9 cellular contexts compared by ENCODE assay signal in genomic region chr3:186953011-186953487, GRCh38. TPM values are rescaled to one million over a fixed set of nuclear protein-coding genes. Genes with fewer than 3 reads are reported as not detected.
DNase-seq lines count a peak whose midpoint lies in the region; ATAC-seq, FAIRE-seq and TF ChIP-seq lines count a peak whose summit lies in the region.
"Had no signal": no experiment of that assay in that cellular context is flagged by ENCODE, and none has a peak within 500 bp of the region (broad histone marks: within the 10 kb centered on the region; RNA-seq: fewer than 3 reads in every experiment).

No MANE protein-coding gene starts in this region.

- peaks cover 5% of the 10 kb centered on the region for H3K9me3 Mint-ChIP-seq in glutamatergic neuron (ENCODE audit: unreplicated experiment)

- intact Hi-C loops in Right ventricle myocardium superior (cut with DNase I) (no loop called here), cardiac septum (cut with DNase I) (no loop called here), upper lobe of right lung (cut with DNase I) (no loop called here)

- DNase-seq in Right ventricle myocardium superior (no peak), cardiac septum (ENCODE audit: low spot score) (no peak), T-helper 17 cell (no peak), glutamatergic neuron (no peak), upper lobe of right lung (no peak), small intestine (no peak), NCI-H128 (lab: John Stamatoyannopoulos, UW; ENCODE audit: unreplicated experiment) (no peak), DMS114 treated with DMSO at 0.1 percent for 48 hours (lab: John Stamatoyannopoulos, UW; ENCODE audit: unreplicated experiment) (no peak)
- DNase-seq: upper lobe of left lung had no signal

- peak overlapping the region; percentile 69 for H3K27ac Mint-ChIP-seq in T-helper 17 cell
- H3K27ac Mint-ChIP-seq in glutamatergic neuron (ENCODE audit: unreplicated experiment), result peak overlapping the region; percentile 41

- no peak for FAIRE-seq in small intestine (lab: Jason Lieb, UNC)

- H3K4me1 ChIP-seq in upper lobe of right lung, result peaks cover 15% of the 10 kb centered on the region
- peaks cover 0 to 6% of the 10 kb centered on the region in 2 donors for H3K4me1 ChIP-seq in small intestine (ENCODE audit: control insufficient read depth in 2 of 2, insufficient read depth in 1 of 2, low read depth in 1 of 2, low read length in 1 of 2)

- peaks cover 6% of the 10 kb centered on the region for H3K36me3 Mint-ChIP-seq in T-helper 17 cell (ENCODE audit: low read depth)
- peaks cover 14% of the 10 kb centered on the region for H3K36me3 Mint-ChIP-seq in glutamatergic neuron (ENCODE audit: unreplicated experiment)

- H3K27me3 ChIP-seq in upper lobe of right lung (no peaks in the 10 kb centered on the region), small intestine (ENCODE audit: control insufficient read depth in 2 of 2, insufficient read depth in 2 of 2, low read length in 2 of 2) (no peaks in the 10 kb centered on the region)
- H3K27me3 ChIP-seq: upper lobe of left lung had no signal

- peaks cover 63% of the 10 kb centered on the region for H3K4me1 Mint-ChIP-seq in T-helper 17 cell
- peaks cover 19% of the 10 kb centered on the region for H3K4me1 Mint-ChIP-seq in glutamatergic neuron (ENCODE audit: low read depth, unreplicated experiment)

- H3K36me3 ChIP-seq in upper lobe of right lung (no peaks in the 10 kb centered on the region), small intestine (ENCODE audit: control insufficient read depth in 2 of 2, insufficient read depth in 2 of 2, low read length in 2 of 2) (no peaks in the 10 kb centered on the region)
- H3K36me3 ChIP-seq: upper lobe of left lung had no signal

- H3K4me3 ChIP-seq in upper lobe of right lung (no peak overlapping the region), small intestine (ENCODE audit: low read depth in 1 of 2, low read length in 2 of 2) (no peak overlapping the region)
- H3K4me3 ChIP-seq: upper lobe of left lung had no signal

- H3K9me3 ChIP-seq in T-helper 17 cell (ENCODE audit: control insufficient read depth, low read length, poor library complexity, severe bottlenecking) (no peaks in the 10 kb centered on the region), upper lobe of right lung (no peaks in the 10 kb centered on the region), small intestine (ENCODE audit: control insufficient read depth, low read depth) (no peaks in the 10 kb centered on the region)
- H3K9me3 ChIP-seq: upper lobe of left lung had no signal

- no peaks in the 10 kb centered on the region for H3K27me3 Mint-ChIP-seq in T-helper 17 cell
- peaks cover 5% of the 10 kb centered on the region for H3K27me3 Mint-ChIP-seq in glutamatergic neuron (ENCODE audit: unreplicated experiment)

- H3K27ac ChIP-seq in upper lobe of right lung (peak overlapping the region; percentile 49), small intestine (ENCODE audit: low read depth in 1 of 2, low read length in 1 of 2) (peak overlapping the region in 1 of 2 donors; percentile 37)

- TF ChIP-seq CTCF in glutamatergic neuron (IDR thresholded peaks at IDR 0.05; ENCODE audit: partially characterized antibody, unreplicated experiment) (no peak), upper lobe of right lung (IDR thresholded peaks at IDR 0.05) (no peak)

- H3K4me3 Mint-ChIP-seq in T-helper 17 cell (peak overlapping the region; percentile 4), glutamatergic neuron (ENCODE audit: unreplicated experiment) (no peak overlapping the region)

- WGBS in small intestine, 3 donors, result 68 to 80% (median 70%) methylated on average over 4 of the region's 4 CpGs

- ATAC-seq in Right ventricle myocardium superior (ENCODE audit: poor library complexity) (peak; percentile 7), T-helper 17 cell (peak; percentile 32), upper lobe of right lung (peak; percentile 65)

RNA-seq across cellular contexts. Expression of gene ST6GAL1, which starts 22.7 kb away (rescaled TPM):
- 67.4 TPM for total RNA-seq in Right ventricle myocardium superior
- 61.8 TPM for total RNA-seq in cardiac septum
- 100 to 1,000 TPM; 109 to 134 TPM for total RNA-seq in T-helper 17 cell
- 156 TPM for total RNA-seq in glutamatergic neuron (ENCODE audit: unreplicated experiment)
- 116 TPM for total RNA-seq in upper lobe of right lung
- polyA plus RNA-seq in small intestine, result 10 to 100 TPM in 1 of 3 donors, 1 to 10 TPM in 1, under 1 TPM in 1; 0.45 to 18.2 (median 3.8) TPM

Comparison
In these comparisons a context has a peak if more than half of its experiments do, and no peak if none do; other contexts are left out.
1. ATAC-seq: peak in every context shown above with its lines; median percentile 65 in upper lobe of right lung; 32 in T-helper 17 cell; 7 in Right ventricle myocardium superior.